Comparison of ENCODE assay signal across 8 cellular contexts in the genomic region with DNA sequence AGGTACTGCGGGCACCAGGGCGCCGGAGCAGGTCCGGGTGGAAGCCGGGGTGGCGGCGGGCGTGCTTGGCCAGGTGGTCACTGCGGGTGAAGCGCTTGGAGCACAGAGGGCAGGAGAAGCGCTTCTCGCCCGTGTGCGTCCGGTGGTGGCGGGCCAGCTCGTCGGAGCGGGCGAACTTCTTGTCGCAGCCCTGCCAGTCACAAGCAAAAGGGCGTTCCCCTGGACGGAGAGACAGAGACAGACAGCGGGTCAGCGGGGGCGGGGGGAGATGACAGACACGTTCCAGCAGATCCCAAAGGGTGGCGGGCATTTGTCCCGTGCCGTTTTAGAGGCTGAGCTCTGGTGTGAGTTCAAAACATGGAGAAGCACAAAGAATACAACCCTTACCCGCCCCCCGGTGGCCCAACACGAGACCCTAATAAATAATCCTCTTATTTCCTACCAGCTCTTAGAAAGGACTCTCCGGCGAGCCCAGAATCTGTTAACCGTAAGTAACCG. TPM values are rescaled to one million over a fixed set of nuclear protein-coding genes. Genes with fewer than 3 reads are reported as not detected.
DNase-seq lines count a peak whose midpoint lies in the region; ATAC-seq and TF ChIP-seq lines count a peak whose summit lies in the region.

No MANE protein-coding gene starts in this region.

- no peak for TF ChIP-seq CTCF in WTC11 (IDR thresholded peaks at IDR 0.05)
- no peak for TF ChIP-seq CTCF in heart left ventricle (IDR thresholded peaks at IDR 0.05)
- TF ChIP-seq CTCF in smooth muscle cell (IDR thresholded peaks at IDR 0.05; ENCODE audit: borderline replicate concordance, insufficient read depth, poor library complexity, severe bottlenecking), result no peak

- peak overlapping the region; percentile 97 for H3K4me2 ChIP-seq in smooth muscle cell

- no peaks in the 10 kb centered on the region; the same call in 1 of the 2 replicates for H3K27me3 Mint-ChIP-seq in WTC11 (ENCODE audit: low read depth)

- H3K9me3 ChIP-seq in HUES48 (ENCODE audit: control insufficient read depth, insufficient read depth, low read length), result no peaks in the 10 kb centered on the region
- H3K9me3 ChIP-seq in heart left ventricle, result no peaks in the 10 kb centered on the region
- no peaks in the 10 kb centered on the region for H3K9me3 ChIP-seq in smooth muscle cell (replicated peaks; ENCODE audit: low read depth)

- peak overlapping the region; percentile 79 for H3K27ac ChIP-seq in HUES48 (ENCODE audit: low read depth, low read length)
- peak overlapping the region; percentile 58 to 98 (median 90) for H3K27ac ChIP-seq in heart left ventricle
- H3K27ac ChIP-seq in smooth muscle cell (ENCODE audit: low read depth), result peak overlapping the region; percentile 52

- no peak for TF ChIP-seq POLR2A in heart left ventricle (IDR thresholded peaks at IDR 0.05)

- peaks cover 46% of the 10 kb centered on the region for H3K4me1 Mint-ChIP-seq in WTC11

- peaks cover 59% of the 10 kb centered on the region for H4K20me1 ChIP-seq in smooth muscle cell (ENCODE audit: low read depth)

- H3K4me3 Mint-ChIP-seq in WTC11, result peak overlapping the region; percentile 63

- H3K36me3 ChIP-seq in HUES48 (ENCODE audit: control insufficient read depth, insufficient read depth, low read length) (no peaks in the 10 kb centered on the region), heart left ventricle (peaks cover 0 to 6% (median 0%) of the 10 kb centered on the region in 9 donors), smooth muscle cell (ENCODE audit: low read depth) (no peaks in the 10 kb centered on the region)

- peak overlapping the region; percentile 91 for H3K27ac Mint-ChIP-seq in WTC11

- H3F3A ChIP-seq in smooth muscle cell (ENCODE audit: low read depth), result peaks cover 6% of the 10 kb centered on the region

- H3K27me3 ChIP-seq in HUES48 (ENCODE audit: control insufficient read depth, insufficient read depth, low read length) (no peaks in the 10 kb centered on the region), heart left ventricle (peaks cover 0 to 7% (median 0%) of the 10 kb centered on the region in 9 donors), smooth muscle cell (ENCODE audit: low read depth) (no peaks in the 10 kb centered on the region)

- POLR2A ChIA-PET in WTC11 (lab: Charles Lee), result interaction anchor here (1.5 kb wide), 2 partner anchors 10 to 22 kb away, joined by 4 to 6 read pairs; no protein-coding TSS in a partner anchor

- H3K9me3 Mint-ChIP-seq in WTC11, result no peaks in the 10 kb centered on the region

- DNase-seq in WTC11 (ENCODE audit: low spot score) (peak; percentile 46), heart left ventricle (peak; percentile 56 to 83 (median 78)), smooth muscle cell (lab: John Stamatoyannopoulos, UW; ENCODE audit: unreplicated experiment) (peak; percentile 39), AML-193 (lab: John Stamatoyannopoulos, UW) (no peak), NCI-H1105 treated with DMSO at 0.1 percent for 48 hours (lab: John Stamatoyannopoulos, UW) (no peak), SK-N-DZ (ENCODE audit: low spot score) (no peak), SIG-M5 (lab: John Stamatoyannopoulos, UW) (no peak)

- WGBS in heart left ventricle, 4 donors, result 62 to 72% (median 67%) methylated on average over 34 to 37 of the region's 37 CpGs
- 54% methylated on average over 25 of the region's 37 CpGs for WGBS in smooth muscle cell (ENCODE audit: low lambda C conversion rate)

- H3K9ac ChIP-seq in HUES48 (ENCODE audit: low read depth, low read length) (no peak overlapping the region; the same call in 1 of the 2 replicates), smooth muscle cell (ENCODE audit: low read depth) (no peak overlapping the region)

- CTCF ChIA-PET in WTC11 (lab: Charles Lee), result interaction anchor here (0.6 to 8.2 kb wide), 17 partner anchors 10 to 1908 kb away, joined by 3 to 70 read pairs (median 5); a partner anchor contains a TSS

- H3K4me1 ChIP-seq in HUES48 (ENCODE audit: control insufficient read depth, insufficient read depth, low read length) (peaks cover 38% of the 10 kb centered on the region), heart left ventricle (peaks cover 8 to 81% (median 49%) of the 10 kb centered on the region in 12 donors), smooth muscle cell (ENCODE audit: low read depth) (peaks cover 51% of the 10 kb centered on the region)

- no peak overlapping the region for H2AFZ ChIP-seq in smooth muscle cell (ENCODE audit: low read depth)

- H3K79me2 ChIP-seq in smooth muscle cell (ENCODE audit: low read depth), result peaks cover 57% of the 10 kb centered on the region

- H3K36me3 Mint-ChIP-seq in WTC11, result no peaks in the 10 kb centered on the region

- peak overlapping the region; percentile 12; the same call in 1 of the 2 replicates for H3K4me3 ChIP-seq in HUES48 (ENCODE audit: low read depth, low read length)
- peak overlapping the region in 9 of 12 donors; percentile 29 to 71 (median 62) for H3K4me3 ChIP-seq in heart left ventricle
- H3K4me3 ChIP-seq in smooth muscle cell, result peak overlapping the region; percentile 32

- intact Hi-C loops in heart left ventricle (cut with DNase I), result no loop called here

- no peak for ATAC-seq in WTC11
- ATAC-seq in heart left ventricle, result peak in 2 of 4 donors; percentile 2 to 12

TF ChIP-seq in WTC11, 78 proteins besides CTCF, POLR2A, EP300 and RAD21:
- TF ChIP-seq, protein P1, sequence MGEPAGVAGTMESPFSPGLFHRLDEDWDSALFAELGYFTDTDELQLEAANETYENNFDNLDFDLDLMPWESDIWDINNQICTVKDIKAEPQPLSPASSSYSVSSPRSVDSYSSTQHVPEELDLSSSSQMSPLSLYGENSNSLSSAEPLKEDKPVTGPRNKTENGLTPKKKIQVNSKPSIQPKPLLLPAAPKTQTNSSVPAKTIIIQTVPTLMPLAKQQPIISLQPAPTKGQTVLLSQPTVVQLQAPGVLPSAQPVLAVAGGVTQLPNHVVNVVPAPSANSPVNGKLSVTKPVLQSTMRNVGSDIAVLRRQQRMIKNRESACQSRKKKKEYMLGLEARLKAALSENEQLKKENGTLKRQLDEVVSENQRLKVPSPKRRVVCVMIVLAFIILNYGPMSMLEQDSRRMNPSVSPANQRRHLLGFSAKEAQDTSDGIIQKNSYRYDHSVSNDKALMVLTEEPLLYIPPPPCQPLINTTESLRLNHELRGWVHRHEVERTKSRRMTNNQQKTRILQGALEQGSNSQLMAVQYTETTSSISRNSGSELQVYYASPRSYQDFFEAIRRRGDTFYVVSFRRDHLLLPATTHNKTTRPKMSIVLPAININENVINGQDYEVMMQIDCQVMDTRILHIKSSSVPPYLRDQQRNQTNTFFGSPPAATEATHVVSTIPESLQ (CRISPR knock-in tag; IDR thresholded peaks at IDR 0.05), result no peak

RNA-seq across cellular contexts. Expression of a gene that starts 6.3 kb away (rescaled TPM):
- 48.9 to 61.1 TPM (median 50.1 TPM) in 3 replicates for total RNA-seq in WTC11 (2021)
- 10 to 100 TPM; 13.2 to 22.4 (median 16.5) TPM for total RNA-seq in heart left ventricle
- 10 to 100 TPM; 16.3 to 16.4 TPM for polyA plus RNA-seq in heart left ventricle
- 5.0 and 10.6 TPM in 2 replicates for total RNA-seq in smooth muscle cell
- 11.6 and 17.9 TPM in 2 replicates for polyA plus RNA-seq in smooth muscle cell
- polyA plus RNA-seq in SK-N-DZ (2014; cell fraction: cytosol; rRNA removed), result 10.7 and 12.7 TPM in 2 replicates
- polyA plus RNA-seq in SK-N-DZ (2014; cell fraction: nucleus; rRNA removed), result 16.6 and 69.5 TPM in 2 replicates

RNA-seq across cellular contexts. Expression of a gene that starts 8.8 kb away (rescaled TPM):
- total RNA-seq in WTC11 (2021) (54.4 to 64.0 TPM (median 55.4 TPM) in 3 replicates), heart left ventricle (10 to 100 TPM in 4 of 9 donors, 1 to 10 TPM in 5; 2.9 to 19.7 (median 9.2) TPM), smooth muscle cell (4.3 and 5.8 TPM in 2 replicates)
- polyA plus RNA-seq in heart left ventricle (10 to 100 TPM in 1 of 2 donors, 1 to 10 TPM in 1; 3.5 to 10.2 TPM), smooth muscle cell (15.4 and 16.7 TPM in 2 replicates)
- 12.8 and 16.7 TPM in 2 replicates for polyA plus RNA-seq in SK-N-DZ (2014; cell fraction: cytosol; rRNA removed)
- 11.0 and 15.3 TPM in 2 replicates for polyA plus RNA-seq in SK-N-DZ (2014; cell fraction: nucleus; rRNA removed)

RNA-seq across cellular contexts. Expression of a gene that starts 30.7 kb away (rescaled TPM):
- 55.0 to 60.7 TPM (median 57.3 TPM) in 3 replicates for total RNA-seq in WTC11 (2021)
- 100 to 1,000 TPM in 2 of 9 donors, 10 to 100 TPM in 7; 48.5 to 121 (median 52.0) TPM for total RNA-seq in heart left ventricle
- 100 to 1,000 TPM in 1 of 2 donors, 10 to 100 TPM in 1; 64.1 to 116 TPM for polyA plus RNA-seq in heart left ventricle
- 42.9 and 49.2 TPM in 2 replicates for total RNA-seq in smooth muscle cell
- 98.3 and 106 TPM in 2 replicates for polyA plus RNA-seq in smooth muscle cell
- 73.8 and 89.9 TPM in 2 replicates for polyA plus RNA-seq in SK-N-DZ (2014; cell fraction: cytosol; rRNA removed)
- polyA plus RNA-seq in SK-N-DZ (2014; cell fraction: nucleus; rRNA removed), result 197 and 240 TPM in 2 replicates

RNA-seq across cellular contexts. Expression of a gene that starts 42.5 kb away (rescaled TPM):
- total RNA-seq in WTC11 (2021) (5.5 to 8.2 TPM (median 8.0 TPM) in 3 replicates), heart left ventricle (1 to 10 TPM in 3 of 9 donors, under 1 TPM in 6; 0.19 to 3.5 (median 0.72) TPM), smooth muscle cell (2.0 and 2.8 TPM in 2 replicates)
- polyA plus RNA-seq in heart left ventricle (under 1 TPM; 0.42 to 0.78 TPM), smooth muscle cell (3.8 and 3.9 TPM in 2 replicates)
- 0.10 and 0.32 TPM in 2 replicates for polyA plus RNA-seq in SK-N-DZ (2014; cell fraction: cytosol; rRNA removed)
- polyA plus RNA-seq in SK-N-DZ (2014; cell fraction: nucleus; rRNA removed), result 0.12 and 1.7 TPM in 2 replicates

RNA-seq across cellular contexts. Expression of a gene that starts 50.6 kb away (rescaled TPM):
- total RNA-seq in WTC11 (2021) (15.0 to 20.3 TPM (median 15.9 TPM) in 3 replicates), heart left ventricle (1 to 10 TPM; 1.2 to 5.1 (median 1.9) TPM), smooth muscle cell (0.49 and 0.58 TPM in 2 replicates)
- polyA plus RNA-seq in heart left ventricle (1 to 10 TPM; 1.6 to 3.1 TPM), smooth muscle cell (2.0 and 4.8 TPM in 2 replicates)
- polyA plus RNA-seq in SK-N-DZ (2014; cell fraction: cytosol; rRNA removed), result 6.3 and 9.5 TPM in 2 replicates
- 6.1 and 7.3 TPM in 2 replicates for polyA plus RNA-seq in SK-N-DZ (2014; cell fraction: nucleus; rRNA removed)

Comparison
In these comparisons a context has a peak if more than half of its experiments do, and no peak if none do; other contexts are left out.
1. H3K4me3 ChIP-seq: peak in every context shown above with its lines; median percentile 62 in heart left ventricle; 32 in smooth muscle cell; 12 in HUES48.
2. DNase-seq: peak in WTC11 (single experiment), heart left ventricle (5 of 5) and smooth muscle cell (single experiment); none in AML-193 (0 of 2), NCI-H1105 treated with DMSO at 0.1 percent for 48 hours (single experiment), SK-N-DZ (single experiment) and SIG-M5 (single experiment).
3. Peak in every context shown above with its lines, with median percentiles within 50 percentile points of each other: H3K27ac ChIP-seq.